8 cellular contexts compared by ENCODE assay signal in the genomic region with DNA sequence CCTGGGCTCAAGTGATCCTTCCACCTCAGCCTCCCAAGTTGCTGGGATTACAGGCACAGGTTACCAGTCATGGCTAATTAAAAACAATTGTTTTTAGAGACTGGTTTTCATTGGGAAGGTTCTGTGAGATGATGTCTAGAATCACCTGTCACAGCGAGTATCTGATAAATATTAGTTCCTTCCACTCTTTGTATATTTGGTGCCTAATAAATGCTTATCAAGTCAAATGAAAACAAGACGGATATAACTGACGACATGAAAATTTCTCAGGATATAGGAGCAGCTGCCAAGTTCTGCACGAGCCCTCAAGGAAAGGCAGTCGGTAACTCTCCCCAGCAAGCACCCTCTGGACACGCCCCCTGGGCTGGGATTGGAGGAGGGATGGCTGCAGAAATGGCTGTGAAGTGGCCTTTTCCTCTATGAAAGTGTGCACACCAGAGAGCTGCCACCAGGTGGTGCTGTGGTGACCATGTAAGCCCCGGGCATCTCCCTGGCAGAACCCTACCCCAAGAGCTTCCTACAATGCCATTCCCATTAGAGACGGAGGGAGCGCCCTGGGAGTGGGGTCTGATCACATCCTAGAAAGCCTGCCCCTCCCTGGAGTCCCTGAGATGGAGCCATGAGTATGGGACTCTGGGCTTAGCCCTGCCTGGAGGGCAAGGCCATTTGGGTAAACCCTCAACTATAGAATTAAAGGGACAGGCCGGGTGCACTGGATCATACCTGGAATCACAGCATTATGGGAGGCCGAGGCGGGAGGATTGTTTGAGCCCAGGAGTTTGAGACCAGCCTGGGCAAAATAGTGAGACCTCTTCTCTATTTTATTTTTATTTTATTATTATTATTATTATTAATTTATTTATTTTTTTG. TPM values are rescaled to one million over a fixed set of nuclear protein-coding genes. Genes with fewer than 3 reads are reported as not detected.
DNase-seq lines count a peak whose midpoint lies in the region; ATAC-seq and TF ChIP-seq lines count a peak whose summit lies in the region.

No MANE protein-coding gene starts in this region.

- TF ChIP-seq CTCF in foreskin keratinocyte (conservative IDR thresholded peaks at IDR 0.05), result peak; percentile 96
- TF ChIP-seq CTCF in osteoblast (IDR thresholded peaks at IDR 0.05; ENCODE audit: extremely low read depth, low read depth, low read length), result peak; percentile 98
- TF ChIP-seq CTCF in thyroid gland (IDR thresholded peaks at IDR 0.05), result peak; percentile 31 to 82 (median 66)

- no peak overlapping the region for H3K4me3 Mint-ChIP-seq in activated T-helper 2 cell treated with anti-CD3 and anti-CD28 coated beads, Interferon-gamma antibody, Interleukin-2, Interleukin-4, amounts not matched to agents 10 μg/mL and 5 μg/mL and 100 μg/mL, durations not matched to agents 14 hours and 24 hours and 36 hours (ENCODE audit: low read depth)

- H3K27ac Mint-ChIP-seq in activated T-helper 2 cell treated with anti-CD3 and anti-CD28 coated beads, Interferon-gamma antibody, Interleukin-2, Interleukin-4, amounts not matched to agents 10 μg/mL and 5 μg/mL and 100 μg/mL, durations not matched to agents 14 hours and 24 hours and 36 hours, result no peak overlapping the region

- H3K27me3 Mint-ChIP-seq in activated T-helper 2 cell treated with anti-CD3 and anti-CD28 coated beads, Interferon-gamma antibody, Interleukin-2, Interleukin-4, amounts not matched to agents 10 μg/mL and 5 μg/mL and 100 μg/mL, durations not matched to agents 14 hours and 24 hours and 36 hours (ENCODE audit: low read depth), result no peaks in the 10 kb centered on the region

- no peak overlapping the region for H3K4me2 ChIP-seq in osteoblast (ENCODE audit: insufficient read depth, low read length)

- no peaks in the 10 kb centered on the region for H3K27me3 ChIP-seq in foreskin keratinocyte
- H3K27me3 ChIP-seq in osteoblast (ENCODE audit: insufficient read depth, low read length), result no peaks in the 10 kb centered on the region
- no peaks in the 10 kb centered on the region for H3K27me3 ChIP-seq in thyroid gland

- H3K9me3 ChIP-seq in osteoblast (ENCODE audit: low read depth, low read length) (no peaks in the 10 kb centered on the region), thyroid gland (no peaks in the 10 kb centered on the region)

- H3K4me1 Mint-ChIP-seq in activated T-helper 2 cell treated with anti-CD3 and anti-CD28 coated beads, Interferon-gamma antibody, Interleukin-2, Interleukin-4, amounts not matched to agents 10 μg/mL and 5 μg/mL and 100 μg/mL, durations not matched to agents 14 hours and 24 hours and 36 hours (ENCODE audit: low read depth), result peaks cover 17% of the 10 kb centered on the region

- H2AFZ ChIP-seq in osteoblast (ENCODE audit: low read length), result no peak overlapping the region

- no peak for TF ChIP-seq POLR2A in thyroid gland (IDR thresholded peaks at IDR 0.05)

- H3K79me2 ChIP-seq in osteoblast (ENCODE audit: insufficient read depth, low read length), result no peaks in the 10 kb centered on the region

- peak; percentile 97 for ATAC-seq in foreskin keratinocyte

- no peaks in the 10 kb centered on the region for H3K4me1 ChIP-seq in foreskin keratinocyte
- H3K4me1 ChIP-seq in osteoblast (ENCODE audit: insufficient read depth, low read length), result no peaks in the 10 kb centered on the region
- no peaks in the 10 kb centered on the region for H3K4me1 ChIP-seq in thyroid gland

- intact Hi-C loops in activated T-helper 2 cell treated with anti-CD3 and anti-CD28 coated beads, Interferon-gamma antibody, Interleukin-2, Interleukin-4, amounts not matched to agents 10 μg/mL and 5 μg/mL and 100 μg/mL, durations not matched to agents 14 hours and 24 hours and 36 hours (cut with micrococcal nuclease), result loop anchor here (2.0 to 10.0 kb wide), 3 partner anchors 49 to 121 kb away; a partner anchor contains a TSS
- intact Hi-C loops in thyroid gland (cut with DNase I), result no loop called here

- H3K27ac ChIP-seq in foreskin keratinocyte (no peak overlapping the region), osteoblast (ENCODE audit: low read depth, low read length) (no peak overlapping the region), thyroid gland (no peak overlapping the region)

- peaks cover 5% of the 10 kb centered on the region for H3K36me3 Mint-ChIP-seq in activated T-helper 2 cell treated with anti-CD3 and anti-CD28 coated beads, Interferon-gamma antibody, Interleukin-2, Interleukin-4, amounts not matched to agents 10 μg/mL and 5 μg/mL and 100 μg/mL, durations not matched to agents 14 hours and 24 hours and 36 hours (ENCODE audit: low read depth)

- no peaks in the 10 kb centered on the region for H4K20me1 ChIP-seq in osteoblast (ENCODE audit: insufficient read depth, low read length)

- H3K9me3 Mint-ChIP-seq in activated T-helper 2 cell treated with anti-CD3 and anti-CD28 coated beads, Interferon-gamma antibody, Interleukin-2, Interleukin-4, amounts not matched to agents 10 μg/mL and 5 μg/mL and 100 μg/mL, durations not matched to agents 14 hours and 24 hours and 36 hours, result no peaks in the 10 kb centered on the region

- H3K4me3 ChIP-seq in osteoblast (ENCODE audit: insufficient read depth, low read length) (no peak overlapping the region), thyroid gland (replicated peaks in 1 of 3) (no peak overlapping the region)

- DNase-seq in AG08395 (ENCODE audit: low spot score) (peak; percentile 97), GM19240 (ENCODE audit: insufficient read length, low spot score) (peak; percentile 78), MV-4-11 (lab: John Stamatoyannopoulos, UW) (peak; percentile 90), SIG-M5 (lab: John Stamatoyannopoulos, UW) (peak; percentile 59), foreskin keratinocyte (peak; percentile 68 to 84), osteoblast (ENCODE audit: insufficient read length, low spot score, missing footprints) (peak; percentile 96), thyroid gland (peak; percentile 93 to 96)
- peak; percentile 80 for DNase-seq in activated T-helper 2 cell treated with anti-CD3 and anti-CD28 coated beads, Interferon-gamma antibody, Interleukin-2, Interleukin-4, amounts not matched to agents 10 μg/mL and 5 μg/mL and 100 μg/mL, durations not matched to agents 14 hours and 24 hours and 36 hours (ENCODE audit: low spot score)

- WGBS in thyroid gland, 2 donors, result 45 to 48% methylated on average over 9 to 10 of the region's 12 CpGs

- peaks cover 5% of the 10 kb centered on the region for H3K36me3 ChIP-seq in osteoblast (ENCODE audit: insufficient read depth, low read length)
- H3K36me3 ChIP-seq in thyroid gland, result peaks cover 0 to 8% of the 10 kb centered on the region in 2 donors

RNA-seq across cellular contexts. Expression of a gene that starts 50.9 kb away (rescaled TPM):
- not detected in 2 replicates for total RNA-seq in activated T-helper 2 cell treated with anti-CD3 and anti-CD28 coated beads, Interferon-gamma antibody, Interleukin-2, Interleukin-4, amounts not matched to agents 10 μg/mL and 5 μg/mL and 100 μg/mL, durations not matched to agents 14 hours and 24 hours and 36 hours
- total RNA-seq in foreskin keratinocyte (not detected in 2 replicates), osteoblast (under 0.01 TPM in 1 of 2 replicates, not detected in the other), thyroid gland (not detected)
- polyA plus RNA-seq in foreskin keratinocyte, result not detected in 2 replicates
